Comparison of ENCODE assay signal across 1 cellular context in genomic region chr5:61301820-61302563, GRCh38.
TF ChIP-seq lines count a peak whose summit lies in the region.

No MANE protein-coding gene starts in this region.

TF ChIP-seq in HepG2, 621 proteins besides CTCF, POLR2A, EP300 and RAD21 (continued from another document and continues in another):
- TF ChIP-seq ZBTB39 (CRISPR knock-in tag; IDR thresholded peaks at IDR 0.05): peak; percentile 74; the same call in 1 of the 2 replicates
- TF ChIP-seq ZNF337 (CRISPR knock-in tag; IDR thresholded peaks at IDR 0.05; ENCODE audit: borderline replicate concordance, low read depth): no peak
- TF ChIP-seq TFAP4 (IDR thresholded peaks at IDR 0.05; ENCODE audit: borderline replicate concordance, low read depth): peak; percentile 59; the same call in 1 of the 2 replicates
- TF ChIP-seq, protein P1, sequence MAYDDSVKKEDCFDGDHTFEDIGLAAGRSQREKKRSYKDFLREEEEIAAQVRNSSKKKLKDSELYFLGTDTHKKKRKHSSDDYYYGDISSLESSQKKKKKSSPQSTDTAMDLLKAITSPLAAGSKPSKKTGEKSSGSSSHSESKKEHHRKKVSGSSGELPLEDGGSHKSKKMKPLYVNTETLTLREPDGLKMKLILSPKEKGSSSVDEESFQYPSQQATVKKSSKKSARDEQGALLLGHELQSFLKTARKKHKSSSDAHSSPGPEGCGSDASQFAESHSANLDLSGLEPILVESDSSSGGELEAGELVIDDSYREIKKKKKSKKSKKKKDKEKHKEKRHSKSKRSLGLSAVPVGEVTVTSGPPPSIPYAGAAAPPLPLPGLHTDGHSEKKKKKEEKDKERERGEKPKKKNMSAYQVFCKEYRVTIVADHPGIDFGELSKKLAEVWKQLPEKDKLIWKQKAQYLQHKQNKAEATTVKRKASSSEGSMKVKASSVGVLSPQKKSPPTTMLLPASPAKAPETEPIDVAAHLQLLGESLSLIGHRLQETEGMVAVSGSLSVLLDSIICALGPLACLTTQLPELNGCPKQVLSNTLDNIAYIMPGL (CRISPR knock-in tag; IDR thresholded peaks at IDR 0.05; ENCODE audit: borderline replicate concordance in 1 of 2, low read depth in 1 of 2): peak; percentile 44 to 55; a peak in 1 of 4 replicates
- TF ChIP-seq MTF1 (CRISPR knock-in tag; IDR thresholded peaks at IDR 0.05): no peak
- TF ChIP-seq FOXP4 (CRISPR knock-in tag; IDR thresholded peaks at IDR 0.05): peak; percentile 69
- TF ChIP-seq KMT2A (CRISPR knock-in tag; IDR thresholded peaks at IDR 0.05): 0 out of 2 replicates have a peak, but pooled peaks have one; percentile 24
- TF ChIP-seq ATF2 (CRISPR knock-in tag; IDR thresholded peaks at IDR 0.05): peak; percentile 66; the same call in 1 of the 2 replicates
- TF ChIP-seq FOXP1 (IDR thresholded peaks at IDR 0.05): no peak
- peak; percentile 52 for TF ChIP-seq FOXP1 (CRISPR knock-in tag; IDR thresholded peaks at IDR 0.05)
- TF ChIP-seq NFIC (IDR thresholded peaks at IDR 0.05; ENCODE audit: low read length): no peak
- peak; percentile 84 for TF ChIP-seq SIX4 (CRISPR knock-in tag; IDR thresholded peaks at IDR 0.05)
- peak; percentile 70; the same call in 1 of the 2 replicates for TF ChIP-seq TEF (CRISPR knock-in tag; IDR thresholded peaks at IDR 0.05)
- peak; percentile 77; the same call in 1 of the 2 replicates for TF ChIP-seq EHMT2 (IDR thresholded peaks at IDR 0.05; ENCODE audit: borderline replicate concordance, low read depth, low read length)
- peak; percentile 47; the same call in 1 of the 2 replicates for TF ChIP-seq MIXL1 (CRISPR knock-in tag; IDR thresholded peaks at IDR 0.05)
- no peak for TF ChIP-seq ZNF530 (CRISPR knock-in tag; IDR thresholded peaks at IDR 0.05; ENCODE audit: low read depth)
- peak; percentile 95 for TF ChIP-seq HNF4A (CRISPR knock-in tag; IDR thresholded peaks at IDR 0.05)
- TF ChIP-seq, protein P2, sequence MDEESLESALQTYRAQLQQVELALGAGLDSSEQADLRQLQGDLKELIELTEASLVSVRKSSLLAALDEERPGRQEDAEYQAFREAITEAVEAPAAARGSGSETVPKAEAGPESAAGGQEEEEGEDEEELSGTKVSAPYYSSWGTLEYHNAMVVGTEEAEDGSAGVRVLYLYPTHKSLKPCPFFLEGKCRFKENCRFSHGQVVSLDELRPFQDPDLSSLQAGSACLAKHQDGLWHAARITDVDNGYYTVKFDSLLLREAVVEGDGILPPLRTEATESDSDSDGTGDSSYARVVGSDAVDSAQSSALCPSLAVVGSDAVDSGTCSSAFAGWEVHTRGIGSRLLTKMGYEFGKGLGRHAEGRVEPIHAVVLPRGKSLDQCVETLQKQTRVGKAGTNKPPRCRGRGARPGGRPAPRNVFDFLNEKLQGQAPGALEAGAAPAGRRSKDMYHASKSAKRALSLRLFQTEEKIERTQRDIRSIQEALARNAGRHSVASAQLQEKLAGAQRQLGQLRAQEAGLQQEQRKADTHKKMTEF (CRISPR knock-in tag; IDR thresholded peaks at IDR 0.05): peak; percentile 80
- TF ChIP-seq, protein P3, sequence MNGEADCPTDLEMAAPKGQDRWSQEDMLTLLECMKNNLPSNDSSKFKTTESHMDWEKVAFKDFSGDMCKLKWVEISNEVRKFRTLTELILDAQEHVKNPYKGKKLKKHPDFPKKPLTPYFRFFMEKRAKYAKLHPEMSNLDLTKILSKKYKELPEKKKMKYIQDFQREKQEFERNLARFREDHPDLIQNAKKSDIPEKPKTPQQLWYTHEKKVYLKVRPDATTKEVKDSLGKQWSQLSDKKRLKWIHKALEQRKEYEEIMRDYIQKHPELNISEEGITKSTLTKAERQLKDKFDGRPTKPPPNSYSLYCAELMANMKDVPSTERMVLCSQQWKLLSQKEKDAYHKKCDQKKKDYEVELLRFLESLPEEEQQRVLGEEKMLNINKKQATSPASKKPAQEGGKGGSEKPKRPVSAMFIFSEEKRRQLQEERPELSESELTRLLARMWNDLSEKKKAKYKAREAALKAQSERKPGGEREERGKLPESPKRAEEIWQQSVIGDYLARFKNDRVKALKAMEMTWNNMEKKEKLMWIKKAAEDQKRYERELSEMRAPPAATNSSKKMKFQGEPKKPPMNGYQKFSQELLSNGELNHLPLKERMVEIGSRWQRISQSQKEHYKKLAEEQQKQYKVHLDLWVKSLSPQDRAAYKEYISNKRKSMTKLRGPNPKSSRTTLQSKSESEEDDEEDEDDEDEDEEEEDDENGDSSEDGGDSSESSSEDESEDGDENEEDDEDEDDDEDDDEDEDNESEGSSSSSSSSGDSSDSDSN (CRISPR knock-in tag; IDR thresholded peaks at IDR 0.05): no peak
- no peak for TF ChIP-seq IRF1 (CRISPR knock-in tag; IDR thresholded peaks at IDR 0.05; ENCODE audit: low read depth)
- no peak for TF ChIP-seq AGO1 (IDR thresholded peaks at IDR 0.05; ENCODE audit: low read depth, low read length, poor library complexity, severe bottlenecking)
- no peak for TF ChIP-seq NR0B2 (CRISPR knock-in tag; IDR thresholded peaks at IDR 0.05)
- TF ChIP-seq EEA1 (CRISPR knock-in tag; IDR thresholded peaks at IDR 0.05; ENCODE audit: borderline replicate concordance): no peak
- TF ChIP-seq ZNF431 (CRISPR knock-in tag; IDR thresholded peaks at IDR 0.05; ENCODE audit: borderline replicate concordance, low read depth): peak; percentile 72; the same call in 1 of the 2 replicates
- no peak for TF ChIP-seq HOXA5 (CRISPR knock-in tag; IDR thresholded peaks at IDR 0.05)
- TF ChIP-seq, protein P4, sequence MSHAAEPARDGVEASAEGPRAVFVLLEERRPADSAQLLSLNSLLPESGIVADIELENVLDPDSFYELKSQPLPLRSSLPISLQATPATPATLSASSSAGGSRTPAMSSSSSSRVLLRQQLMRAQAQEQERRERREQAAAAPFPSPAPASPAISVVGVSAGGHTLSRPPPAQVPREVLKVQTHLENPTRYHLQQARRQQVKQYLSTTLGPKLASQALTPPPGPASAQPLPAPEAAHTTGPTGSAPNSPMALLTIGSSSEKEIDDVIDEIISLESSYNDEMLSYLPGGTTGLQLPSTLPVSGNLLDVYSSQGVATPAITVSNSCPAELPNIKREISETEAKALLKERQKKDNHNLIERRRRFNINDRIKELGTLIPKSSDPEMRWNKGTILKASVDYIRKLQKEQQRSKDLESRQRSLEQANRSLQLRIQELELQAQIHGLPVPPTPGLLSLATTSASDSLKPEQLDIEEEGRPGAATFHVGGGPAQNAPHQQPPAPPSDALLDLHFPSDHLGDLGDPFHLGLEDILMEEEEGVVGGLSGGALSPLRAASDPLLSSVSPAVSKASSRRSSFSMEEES (CRISPR knock-in tag; IDR thresholded peaks at IDR 0.05): peak; percentile 38; the same call in 1 of the 2 replicates
- TF ChIP-seq ZNF687 (CRISPR knock-in tag; IDR thresholded peaks at IDR 0.05): peak; percentile 56
- no peak for TF ChIP-seq HNRNPUL1 (IDR thresholded peaks at IDR 0.05; ENCODE audit: low read depth, low read length)
- TF ChIP-seq ZNF354B (CRISPR knock-in tag; IDR thresholded peaks at IDR 0.05): no peak
